Comparison of ENCODE assay signal across 24 cellular contexts in genomic region chr12:52210925-52211650, GRCh38. TPM values are rescaled to one million over a fixed set of nuclear protein-coding genes. Genes with fewer than 3 reads are reported as not detected.
DNase-seq lines count a peak whose midpoint lies in the region; ATAC-seq and TF ChIP-seq lines count a peak whose summit lies in the region.
"Had no signal": no experiment of that assay in that cellular context is flagged by ENCODE, and none has a peak within 500 bp of the region (broad histone marks: within the 10 kb centered on the region; RNA-seq: fewer than 3 reads in every experiment).

No MANE protein-coding gene starts in this region.

- no peak overlapping the region for H3K4me3 Mint-ChIP-seq in activated CD8-positive, alpha-beta T cell treated with anti-CD3 and anti-CD28 coated beads, Interleukin-2, amount 10 ng/mL, durations not matched to agents 7 days and 5 days
- H3K4me3 Mint-ChIP-seq in activated CD8-positive, alpha-beta T cell treated with anti-CD3 and anti-CD28 coated beads for 36 hours: no peak overlapping the region
- H3K4me3 Mint-ChIP-seq: activated CD4-positive, alpha-beta T cell treated with anti-CD3 and anti-CD28 coated beads, Interleukin-2, amount 10 ng/mL, durations not matched to agents 7 days and 5 days; activated T-helper 17 cell treated with anti-CD3 and anti-CD28 coated beads, Interleukin-2, amount 50 U/mL, for 72 hours; nephron; T-helper 17 cell; type B pancreatic cell had no signal

- CTCF ChIA-PET in activated CD8-positive, alpha-beta T cell treated with anti-CD3 and anti-CD28 coated beads, Interleukin-2, amount 10 ng/mL, durations not matched to agents 7 days and 5 days (lab: Charles Lee): interaction anchor here (0.7 to 4.2 kb wide), 4 partner anchors 11 to 183 kb away, joined by 3 to 23 read pairs (median 6); no protein-coding TSS in a partner anchor
- CTCF ChIA-PET in activated CD8-positive, alpha-beta T cell treated with anti-CD3 and anti-CD28 coated beads for 36 hours (lab: Charles Lee): interaction anchor here (1.3 to 3.0 kb wide), 3 partner anchors 10 to 67 kb away, joined by 3 to 15 read pairs (median 11); no protein-coding TSS in a partner anchor
- CTCF ChIA-PET in HEK293 (lab: Yijun Ruan, JAX): interaction anchor here (0.6 to 8.0 kb wide), 13 partner anchors 9 to 184 kb away, joined by 3 to 62 read pairs (median 4); no protein-coding TSS in a partner anchor

- DNase-seq in activated CD8-positive, alpha-beta T cell treated with anti-CD3 and anti-CD28 coated beads, Interleukin-2, amount 10 ng/mL, durations not matched to agents 7 days and 5 days: no peak
- DNase-seq in activated CD8-positive, alpha-beta T cell treated with anti-CD3 and anti-CD28 coated beads for 36 hours: no peak
- no peak for DNase-seq in epithelial cell of prostate (ENCODE audit: low read depth, low spot score)
- DNase-seq in posterior vena cava (ENCODE audit: low spot score): peak; percentile 71
- no peak for DNase-seq in NCI-H187 treated with DMSO at 0.1 percent for 48 hours (lab: John Stamatoyannopoulos, UW)
- DNase-seq in smooth muscle cell (lab: John Stamatoyannopoulos, UW; ENCODE audit: unreplicated experiment): no peak
- DNase-seq in amygdala (lab: John Stamatoyannopoulos, UW): no peak
- DNase-seq: activated CD4-positive, alpha-beta T cell treated with anti-CD3 and anti-CD28 coated beads, Interleukin-2, amount 10 ng/mL, durations not matched to agents 7 days and 5 days; AML-193; DMS79; effector CD8-positive, alpha-beta T cell; GF-D8; NCI-H1417; NCI-H510A; stimulated activated CD8-positive, alpha-beta memory T cell treated with anti-CD3 and anti-CD28 coated beads, Interleukin-4, amount 100 ng/mL, for 48 hours; T-helper 17 cell had no signal

- H3K4me1 Mint-ChIP-seq in activated CD8-positive, alpha-beta T cell treated with anti-CD3 and anti-CD28 coated beads, Interleukin-2, amount 10 ng/mL, durations not matched to agents 7 days and 5 days (ENCODE audit: low read depth): no peaks in the 10 kb centered on the region
- no peaks in the 10 kb centered on the region for H3K4me1 Mint-ChIP-seq in activated CD8-positive, alpha-beta T cell treated with anti-CD3 and anti-CD28 coated beads for 36 hours (ENCODE audit: low read depth)
- H3K4me1 Mint-ChIP-seq: activated CD4-positive, alpha-beta T cell treated with anti-CD3 and anti-CD28 coated beads, Interleukin-2, amount 10 ng/mL, durations not matched to agents 7 days and 5 days; activated T-helper 17 cell treated with anti-CD3 and anti-CD28 coated beads, Interleukin-2, amount 50 U/mL, for 72 hours had no signal

- H3K9me3 Mint-ChIP-seq in activated CD8-positive, alpha-beta T cell treated with anti-CD3 and anti-CD28 coated beads, Interleukin-2, amount 10 ng/mL, durations not matched to agents 7 days and 5 days (ENCODE audit: insufficient read depth): no peaks in the 10 kb centered on the region
- H3K9me3 Mint-ChIP-seq in activated CD8-positive, alpha-beta T cell treated with anti-CD3 and anti-CD28 coated beads for 36 hours: no peaks in the 10 kb centered on the region
- H3K9me3 Mint-ChIP-seq: activated CD4-positive, alpha-beta T cell treated with anti-CD3 and anti-CD28 coated beads, Interleukin-2, amount 10 ng/mL, durations not matched to agents 7 days and 5 days; activated T-helper 17 cell treated with anti-CD3 and anti-CD28 coated beads, Interleukin-2, amount 50 U/mL, for 72 hours; nephron; type B pancreatic cell had no signal

- H3K4me3 ChIP-seq in HEK293 (ENCODE audit: low read depth, low read length) (no peak overlapping the region), smooth muscle cell (no peak overlapping the region)
- H3K4me3 ChIP-seq: gastrocnemius medialis, hepatocyte, MG63 had no signal

- no peak for ATAC-seq in activated CD8-positive, alpha-beta T cell treated with anti-CD3 and anti-CD28 coated beads, Interleukin-2, amount 10 ng/mL, durations not matched to agents 7 days and 5 days
- no peak for ATAC-seq in activated CD8-positive, alpha-beta T cell treated with anti-CD3 and anti-CD28 coated beads for 36 hours
- ATAC-seq: activated T-helper 17 cell treated with anti-CD3 and anti-CD28 coated beads, Interleukin-2, amount 50 U/mL, for 72 hours; T-helper 17 cell had no signal

- H3K9me3 ChIP-seq in HEK293 (ENCODE audit: control insufficient read depth, insufficient read depth, low read depth, low read length): no peaks in the 10 kb centered on the region
- no peaks in the 10 kb centered on the region for H3K9me3 ChIP-seq in smooth muscle cell (replicated peaks; ENCODE audit: low read depth)
- H3K9me3 ChIP-seq: gastrocnemius medialis, MG63 had no signal

- H3K27ac ChIP-seq in HEK293 (ENCODE audit: extremely low read depth, low read depth, low read length) (no peak overlapping the region), epithelial cell of prostate (peak overlapping the region; percentile 87), smooth muscle cell (ENCODE audit: low read depth) (no peak overlapping the region)
- H3K27ac ChIP-seq: gastrocnemius medialis, hepatocyte had no signal

- H3K27me3 ChIP-seq in smooth muscle cell (ENCODE audit: low read depth): no peaks in the 10 kb centered on the region
- H3K27me3 ChIP-seq: gastrocnemius medialis, hepatocyte, MG63 had no signal

- peak overlapping the region; percentile 69 for H3K27ac Mint-ChIP-seq in activated CD8-positive, alpha-beta T cell treated with anti-CD3 and anti-CD28 coated beads, Interleukin-2, amount 10 ng/mL, durations not matched to agents 7 days and 5 days
- H3K27ac Mint-ChIP-seq in activated CD8-positive, alpha-beta T cell treated with anti-CD3 and anti-CD28 coated beads for 36 hours: no peak overlapping the region
- H3K27ac Mint-ChIP-seq: activated CD4-positive, alpha-beta T cell treated with anti-CD3 and anti-CD28 coated beads, Interleukin-2, amount 10 ng/mL, durations not matched to agents 7 days and 5 days; activated T-helper 17 cell treated with anti-CD3 and anti-CD28 coated beads, Interleukin-2, amount 50 U/mL, for 72 hours; nephron; T-helper 17 cell; type B pancreatic cell had no signal

- intact Hi-C loops in activated CD8-positive, alpha-beta T cell treated with anti-CD3 and anti-CD28 coated beads for 36 hours (cut with micrococcal nuclease): no loop called here
- intact Hi-C loops in posterior vena cava (cut with DNase I): no loop called here

- H3K4me1 ChIP-seq in HEK293 (ENCODE audit: control insufficient read depth, insufficient read depth, low read length) (no peaks in the 10 kb centered on the region; the same call in 1 of the 2 replicates), smooth muscle cell (ENCODE audit: low read depth) (no peaks in the 10 kb centered on the region)

- peaks cover 28% of the 10 kb centered on the region for H3K27me3 Mint-ChIP-seq in activated CD8-positive, alpha-beta T cell treated with anti-CD3 and anti-CD28 coated beads, Interleukin-2, amount 10 ng/mL, durations not matched to agents 7 days and 5 days (ENCODE audit: low read depth)
- H3K27me3 Mint-ChIP-seq in activated CD8-positive, alpha-beta T cell treated with anti-CD3 and anti-CD28 coated beads for 36 hours: peaks cover 6% of the 10 kb centered on the region

- H3K36me3 ChIP-seq in HEK293 (ENCODE audit: control insufficient read depth in 2 of 2, insufficient read depth in 1 of 2, low read length in 2 of 2) (no peaks in the 10 kb centered on the region), smooth muscle cell (ENCODE audit: low read depth) (no peaks in the 10 kb centered on the region)
- H3K36me3 ChIP-seq: gastrocnemius medialis, MG63 had no signal

- H3K79me2 ChIP-seq in smooth muscle cell (ENCODE audit: low read depth): no peaks in the 10 kb centered on the region
- H3K79me2 ChIP-seq: hepatocyte had no signal

- POLR2A ChIA-PET in activated CD8-positive, alpha-beta T cell treated with anti-CD3 and anti-CD28 coated beads, Interleukin-2, amount 10 ng/mL, durations not matched to agents 7 days and 5 days (lab: Charles Lee): no interaction called here
- POLR2A ChIA-PET in activated CD8-positive, alpha-beta T cell treated with anti-CD3 and anti-CD28 coated beads for 36 hours (lab: Charles Lee): no interaction called here
- POLR2A ChIA-PET in HEK293 (lab: Yijun Ruan, JAX): interaction anchor here (1.2 kb wide), 1 partner anchor 68 kb away, joined by 3 read pairs; no protein-coding TSS in a partner anchor

- WGBS in smooth muscle cell (ENCODE audit: low lambda C conversion rate): 81% methylated on average over 10 of the region's 10 CpGs

- H4K20me1 ChIP-seq in smooth muscle cell (ENCODE audit: low read depth): no peaks in the 10 kb centered on the region

- H3K4me2 ChIP-seq in smooth muscle cell: no peak overlapping the region
- H3K4me2 ChIP-seq: hepatocyte had no signal

- no peaks in the 10 kb centered on the region for H3F3A ChIP-seq in smooth muscle cell (ENCODE audit: low read depth)

- no peak overlapping the region for H3K9ac ChIP-seq in smooth muscle cell (ENCODE audit: low read depth)

- no peaks in the 10 kb centered on the region for H3K36me3 Mint-ChIP-seq in activated CD8-positive, alpha-beta T cell treated with anti-CD3 and anti-CD28 coated beads, Interleukin-2, amount 10 ng/mL, durations not matched to agents 7 days and 5 days (ENCODE audit: low read depth)
- H3K36me3 Mint-ChIP-seq in activated CD8-positive, alpha-beta T cell treated with anti-CD3 and anti-CD28 coated beads for 36 hours (ENCODE audit: low read depth): no peaks in the 10 kb centered on the region
- H3K36me3 Mint-ChIP-seq: type B pancreatic cell had no signal

- H2AFZ ChIP-seq in smooth muscle cell (ENCODE audit: low read depth): no peak overlapping the region
- H2AFZ ChIP-seq: hepatocyte had no signal

- no peak for TF ChIP-seq CTCF in activated CD8-positive, alpha-beta T cell treated with anti-CD3 and anti-CD28 coated beads for 36 hours (IDR thresholded peaks at IDR 0.05)
- TF ChIP-seq CTCF in HEK293 (tag by site-specific recombination; IDR thresholded peaks at IDR 0.05) (no peak), smooth muscle cell (IDR thresholded peaks at IDR 0.05; ENCODE audit: borderline replicate concordance, insufficient read depth, poor library complexity, severe bottlenecking) (no peak)

RNA-seq across cellular contexts. Expression of gene KRT80, which starts 19.3 kb away (rescaled TPM):
- total RNA-seq in activated CD8-positive, alpha-beta T cell treated with anti-CD3 and anti-CD28 coated beads, Interleukin-2, amount 10 ng/mL, durations not matched to agents 7 days and 5 days: not detected
- total RNA-seq in activated CD8-positive, alpha-beta T cell treated with anti-CD3 and anti-CD28 coated beads for 36 hours: not detected
- under 1 TPM; 0.19 to 0.48 TPM for total RNA-seq in posterior vena cava
- 6.7 and 11.7 TPM in 2 replicates for total RNA-seq in smooth muscle cell
- polyA plus RNA-seq in smooth muscle cell: 5.1 and 6.6 TPM in 2 replicates
- total RNA-seq: activated CD4-positive, alpha-beta T cell treated with anti-CD3 and anti-CD28 coated beads, Interleukin-2, amount 10 ng/mL, durations not matched to agents 7 days and 5 days; activated T-helper 17 cell treated with anti-CD3 and anti-CD28 coated beads, Interleukin-2, amount 50 U/mL, for 72 hours; cerebellum; T-helper 17 cell had no signal

RNA-seq across cellular contexts. Expression of gene KRT7, which starts 22.0 kb away (rescaled TPM):
- total RNA-seq in activated CD8-positive, alpha-beta T cell treated with anti-CD3 and anti-CD28 coated beads, Interleukin-2, amount 10 ng/mL, durations not matched to agents 7 days and 5 days: 10 to 100 TPM; 14.4 to 14.7 TPM
- total RNA-seq in activated CD8-positive, alpha-beta T cell treated with anti-CD3 and anti-CD28 coated beads for 36 hours: 1 to 10 TPM; 2.1 to 3.1 TPM
- total RNA-seq in posterior vena cava (1 to 10 TPM; 4.1 to 6.8 TPM), smooth muscle cell (168 and 214 TPM in 2 replicates)
- polyA plus RNA-seq in smooth muscle cell: 190 and 744 TPM in 2 replicates
- total RNA-seq: cerebellum had no signal

Comparison
In these comparisons a context has a peak if more than half of its experiments do, and no peak if none do; other contexts are left out.
1. RNA of gene KRT7, which starts 22.0 kb away (total RNA-seq): 168 to 214 TPM in smooth muscle cell; 14.4 to 14.7 TPM in activated CD8-positive, alpha-beta T cell treated with anti-CD3 and anti-CD28 coated beads, Interleukin-2, amount 10 ng/mL, durations not matched to agents 7 days and 5 days, 4.1 to 6.8 TPM in posterior vena cava and 2.1 to 3.1 TPM in activated CD8-positive, alpha-beta T cell treated with anti-CD3 and anti-CD28 coated beads for 36 hours; every median in the first group is over 10 times any median in the second.